24 cellular contexts compared by ENCODE assay signal in the genomic region with DNA sequence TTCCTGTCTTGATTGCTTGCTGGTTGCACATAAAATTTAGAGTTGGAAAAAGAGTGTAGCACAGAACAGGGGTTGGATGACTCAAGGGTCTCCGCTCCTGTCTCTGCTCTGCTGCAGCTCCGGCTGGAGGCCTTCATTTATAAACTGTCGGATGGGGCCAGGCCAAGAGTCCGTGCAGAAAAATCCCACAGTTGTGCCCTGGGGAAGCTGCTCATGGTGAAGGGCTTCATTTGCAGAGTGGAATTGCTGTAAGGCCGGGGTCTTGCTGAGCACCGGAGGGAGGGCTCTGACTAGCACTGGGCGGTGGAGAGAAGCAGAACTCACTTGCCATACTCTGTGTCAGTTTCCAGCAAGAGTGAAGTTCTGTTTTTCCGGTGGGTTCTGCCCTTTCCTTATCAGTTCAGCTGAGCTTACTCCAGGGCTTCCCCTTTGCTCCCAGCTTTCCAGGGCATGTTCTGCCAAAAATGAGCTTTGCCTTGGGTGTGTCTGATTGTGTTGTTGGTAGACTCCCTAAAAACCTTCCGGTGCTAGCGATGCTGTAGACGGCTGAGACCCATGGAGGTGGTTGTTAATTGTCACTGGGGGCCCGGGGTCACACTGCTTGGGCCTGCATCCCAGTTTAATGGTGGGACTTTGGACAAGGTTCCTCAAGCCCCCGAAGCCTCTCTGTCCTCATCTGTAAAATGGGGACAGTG.
DNase-seq lines count a peak whose midpoint lies in the region; ATAC-seq, FAIRE-seq and TF ChIP-seq lines count a peak whose summit lies in the region.
"Had no signal": no experiment of that assay in that cellular context is flagged by ENCODE, and none has a peak within 500 bp of the region (broad histone marks: within the 10 kb centered on the region; RNA-seq: fewer than 3 reads in every experiment).

No MANE protein-coding gene starts in this region.

- no peak for TF ChIP-seq POLR2A in transverse colon (IDR thresholded peaks at IDR 0.05)
- no peak for TF ChIP-seq POLR2A in GM12891 (IDR thresholded peaks at IDR 0.05; ENCODE audit: low read depth, low read length)

- no peak overlapping the region for H4K91ac ChIP-seq in mesenchymal stem cell (ENCODE audit: low read length)

- 80% methylated on average over 12 of the region's 13 CpGs for WGBS in mesenchymal stem cell
- 81% methylated on average over 13 of the region's 13 CpGs for WGBS in aorta, 2 donors
- WGBS in transverse colon (ENCODE audit: low coverage in 1 of 2), 2 donors, result 59% methylated on average over 13 of the region's 13 CpGs; no CpG with 5 or more reads in 1 of the 2 donors

- peak overlapping the region in 1 of 2 experiments; percentile 47 for H3K18ac ChIP-seq in mesenchymal stem cell (ENCODE audit: low read depth in 1 of 2, low read length in 2 of 2)

- H3K36me3 ChIP-seq in mesenchymal stem cell (ENCODE audit: control insufficient read depth in 1 of 2, insufficient read depth in 2 of 2, low read depth in 1 of 2, low read length in 2 of 2) (no peaks in the 10 kb centered on the region), aorta (ENCODE audit: control insufficient read depth in 1 of 2, insufficient read depth in 2 of 2, low read length in 1 of 2) (no peaks in the 10 kb centered on the region), transverse colon (no peaks in the 10 kb centered on the region)
- H3K36me3 ChIP-seq: thoracic aorta had no signal

- FAIRE-seq in GM12891 (lab: Jason Lieb, UNC), result no peak
- FAIRE-seq: frontal cortex, GM19239 had no signal

- H2BK15ac ChIP-seq in mesenchymal stem cell (ENCODE audit: low read depth, poor library complexity, severe bottlenecking), result no peak overlapping the region

- ATAC-seq in Right ventricle myocardium inferior (peak; percentile 56), aorta (ENCODE audit: low FRiP score) (peak; percentile 30)
- ATAC-seq: activated CD4-positive, CD25-positive, alpha-beta regulatory T cell treated with anti-CD3 and anti-CD28 coated beads, Interleukin-2, amount 50 U/mL, for 24 hours; stimulated activated effector memory CD8-positive, alpha-beta T cell treated with anti-CD3 and anti-CD28 coated beads, Interleukin-12 subunit alpha, Interleukin-12 subunit beta, amount 100 ng/mL, for 72 hours had no signal

- H2BK120ac ChIP-seq in mesenchymal stem cell (ENCODE audit: low read depth, low read length), result no peak overlapping the region

- TF ChIP-seq CTCF in transverse colon (IDR thresholded peaks at IDR 0.05), result no peak

- peak overlapping the region; percentile 58 for H3K9ac ChIP-seq in mesenchymal stem cell (ENCODE audit: low read length)

- H2BK5ac ChIP-seq in mesenchymal stem cell (ENCODE audit: low read depth, low read length, poor library complexity, severe bottlenecking), result no peak overlapping the region

- H3K14ac ChIP-seq in mesenchymal stem cell (ENCODE audit: low read length in 2 of 2), result no peak overlapping the region

- in situ Hi-C loops in transverse colon (cut with MboI; ENCODE audit: low pct_ligation_motif_present in 1 of 4, low pct_unique_long_range_greater_than_20kb in 1 of 4, low sequenced_read_pairs in 3 of 4), result no loop called here

- no peak overlapping the region for H3K27ac ChIP-seq in mesenchymal stem cell (ENCODE audit: low read length, poor library complexity, severe bottlenecking)
- no peak overlapping the region for H3K27ac ChIP-seq in aorta (ENCODE audit: low read depth in 1 of 2, low read length in 2 of 2)
- H3K27ac ChIP-seq in transverse colon, result peak overlapping the region in 1 of 4 donors; percentile 2
- H3K27ac ChIP-seq: thoracic aorta had no signal

- no peak overlapping the region for H2BK12ac ChIP-seq in mesenchymal stem cell (ENCODE audit: low read length in 2 of 2)

- peak; percentile 43 for DNase-seq in UCSD-AML1 (lab: John Stamatoyannopoulos, UW; ENCODE audit: unreplicated experiment)
- DNase-seq in Right ventricle myocardium inferior (ENCODE audit: missing footprints), result no peak
- peak; percentile 47 for DNase-seq in mesenchymal stem cell
- no peak for DNase-seq in aorta
- DNase-seq in transverse colon, result no peak
- no peak for DNase-seq in GM12891 (ENCODE audit: insufficient read length, low spot score)
- DNase-seq in NOMO-1 treated with DMSO at 0.1 percent for 48 hours (lab: John Stamatoyannopoulos, UW; ENCODE audit: unreplicated experiment), result no peak
- DNase-seq: activated CD4-positive, alpha-beta memory T cell treated with anti-CD3 and anti-CD28 coated beads, Interleukin-2, amount 10 ng/mL, durations not matched to agents 7 days and 5 days; activated naive CD8-positive, alpha-beta T cell treated with anti-CD3 and anti-CD28 coated beads for 36 hours; effector CD8-positive, alpha-beta T cell; HCEC 1CT; hypothalamus; NCI-H1048; NCI-H2029; NCI-H226; NCI-H774; stimulated activated CD4-positive, alpha-beta T cell treated with anti-CD3 and anti-CD28 coated beads, Interleukin-2, amount 100 ng/mL, for 24 hours; T-helper 9 cell had no signal

- H3K4ac ChIP-seq in mesenchymal stem cell (ENCODE audit: low read depth in 1 of 2, low read length in 2 of 2), result peak overlapping the region in 1 of 2 experiments; percentile 41

- no peak overlapping the region for H4K8ac ChIP-seq in mesenchymal stem cell (ENCODE audit: low read length)

- H2AFZ ChIP-seq in mesenchymal stem cell (ENCODE audit: low read depth, low read length), result no peak overlapping the region

- H3K4me1 ChIP-seq in mesenchymal stem cell (ENCODE audit: control insufficient read depth, insufficient read depth, low read depth, low read length) (peaks cover 22% of the 10 kb centered on the region), aorta (ENCODE audit: control insufficient read depth in 1 of 2, insufficient read depth in 2 of 2, low read length in 2 of 2) (peaks cover 0 to 2% of the 10 kb centered on the region in 2 donors), transverse colon (peaks cover 4 to 31% (median 17%) of the 10 kb centered on the region in 4 donors)

- peaks cover 26% of the 10 kb centered on the region for H3K79me1 ChIP-seq in mesenchymal stem cell (replicated peaks; ENCODE audit: low read length, poor library complexity, severe bottlenecking)

- no peaks in the 10 kb centered on the region for H3K27me3 ChIP-seq in mesenchymal stem cell (ENCODE audit: control insufficient read depth in 1 of 2, insufficient read depth in 1 of 2, low read length in 2 of 2)
- no peaks in the 10 kb centered on the region for H3K27me3 ChIP-seq in aorta (ENCODE audit: control insufficient read depth in 1 of 2, insufficient read depth in 2 of 2, low read length in 1 of 2)
- no peaks in the 10 kb centered on the region for H3K27me3 ChIP-seq in transverse colon

- H3K4me2 ChIP-seq in mesenchymal stem cell (ENCODE audit: low read length, poor library complexity, severe bottlenecking), result no peak overlapping the region

- H3K23ac ChIP-seq in mesenchymal stem cell (ENCODE audit: low read length in 2 of 2), result no peak overlapping the region

- H2AK5ac ChIP-seq in mesenchymal stem cell (ENCODE audit: low read length, severe bottlenecking), result peak overlapping the region; percentile 68

- H3K4me3 ChIP-seq in mesenchymal stem cell (ENCODE audit: insufficient read depth in 1 of 2, low read depth in 1 of 2, low read length in 2 of 2) (peak overlapping the region in 1 of 2 experiments; percentile 30), aorta (ENCODE audit: low read length in 2 of 2) (no peak overlapping the region), transverse colon (no peak overlapping the region)
- H3K4me3 ChIP-seq: skin epidermis, thoracic aorta had no signal

- TF ChIP-seq EP300 in transverse colon (IDR thresholded peaks at IDR 0.05; ENCODE audit: low read depth), result no peak

- H3K9me3 ChIP-seq in mesenchymal stem cell (ENCODE audit: control insufficient read depth, low read length) (no peaks in the 10 kb centered on the region), aorta (ENCODE audit: control insufficient read depth, low read length) (no peaks in the 10 kb centered on the region), transverse colon (no peaks in the 10 kb centered on the region)
- H3K9me3 ChIP-seq: thoracic aorta had no signal

- intact Hi-C loops in Right ventricle myocardium inferior (cut with DNase I), result no loop called here
- intact Hi-C loops in aorta (cut with DNase I), result no loop called here
- intact Hi-C loops in transverse colon (cut with DNase I; ENCODE audit: low total_unique reads), result no loop called here

TF ChIP-seq in GM12891, 5 proteins besides CTCF, POLR2A, EP300 and RAD21:
- no peak for TF ChIP-seq POU2F2 (IDR thresholded peaks at IDR 0.05; ENCODE audit: low read depth, low read length)
- no peak for TF ChIP-seq SPI1 (IDR thresholded peaks at IDR 0.05; ENCODE audit: low read depth, low read length)
- no peak for TF ChIP-seq POLR2AphosphoS5 (IDR thresholded peaks at IDR 0.05; ENCODE audit: low read depth, low read length)

Comparison
In these comparisons a context has a peak if more than half of its experiments do, and no peak if none do; other contexts are left out.
1. DNase-seq: peak in UCSD-AML1 (single experiment) and mesenchymal stem cell (single experiment); none in Right ventricle myocardium inferior (single experiment), aorta (0 of 2), transverse colon (single experiment), GM12891 (single experiment) and NOMO-1 treated with DMSO at 0.1 percent for 48 hours (single experiment).